ENCODE assay signal across 17 cellular contexts in the genomic region with DNA sequence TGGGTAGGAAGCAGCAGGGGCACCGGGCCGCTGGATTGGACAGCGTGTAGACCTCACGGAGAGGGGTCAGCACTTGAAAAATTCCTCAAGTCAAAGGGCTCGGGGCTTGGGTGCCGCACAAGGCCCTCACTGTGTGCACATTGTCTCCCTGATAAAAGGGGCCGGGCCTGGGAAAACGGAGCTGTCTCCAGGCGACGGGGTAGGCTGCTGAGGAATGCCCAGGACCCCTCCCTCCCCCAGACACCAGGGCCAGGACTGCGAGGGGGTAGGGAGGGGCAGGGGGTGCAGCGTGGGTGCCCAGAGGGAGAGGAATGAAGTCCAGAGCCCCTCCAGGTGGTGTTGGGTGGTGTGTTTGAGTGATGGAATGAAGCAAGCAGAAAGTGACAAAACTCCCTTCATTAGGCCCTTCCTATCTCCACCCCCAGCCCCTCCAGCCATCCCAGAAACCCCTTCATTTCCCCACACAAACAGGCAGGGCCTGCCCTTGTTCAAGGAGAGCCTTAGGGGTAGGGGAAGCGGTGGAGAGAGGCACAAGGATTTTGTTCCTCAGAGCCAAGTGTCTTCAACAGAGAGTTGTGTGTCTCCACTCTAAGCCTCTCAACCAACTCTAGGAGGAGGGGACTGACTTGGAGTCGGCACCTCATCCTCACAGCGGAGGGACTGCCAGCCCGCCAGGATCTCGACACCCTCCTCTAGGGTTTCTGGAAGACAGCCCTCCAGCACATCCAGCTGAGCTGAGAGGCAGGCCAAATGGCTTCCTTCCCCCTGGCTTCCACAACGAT.
DNase-seq lines count a peak whose midpoint lies in the region; ATAC-seq and TF ChIP-seq lines count a peak whose summit lies in the region.
"Had no signal": no experiment of that assay in that cellular context is flagged by ENCODE, and none has a peak within 500 bp of the region (broad histone marks: within the 10 kb centered on the region; RNA-seq: fewer than 3 reads in every experiment).

No MANE protein-coding gene starts in this region.

- intact Hi-C loops in breast epithelium (cut with DNase I; ENCODE audit: low total_unique reads) (loop anchor here (10.0 kb wide), 1 partner anchor 459 kb away; no protein-coding TSS in a partner anchor), left ventricle myocardium inferior (cut with micrococcal nuclease) (no loop called here), aorta (cut with DNase I) (no loop called here)

- no peak overlapping the region for H3K23ac ChIP-seq in neuronal stem cell (ENCODE audit: low read depth, low read length, poor library complexity)

- peak overlapping the region; percentile 26 for H2AFZ ChIP-seq in neuronal stem cell (ENCODE audit: low read length)

- no peak for DNase-seq in breast epithelium (ENCODE audit: low spot score in 2 of 2)
- no peak for DNase-seq in left ventricle myocardium inferior
- peak; percentile 36 for DNase-seq in neuronal stem cell (ENCODE audit: low spot score)
- no peak for DNase-seq in aorta
- DNase-seq in effector CD4-positive, alpha-beta T cell: no peak
- no peak for DNase-seq in foreskin fibroblast
- DNase-seq: activated CD8-positive, alpha-beta memory T cell treated with anti-CD3 and anti-CD28 coated beads, Interleukin-2, amount 50 U/mL, for 48 hours; BE2C; DMS153; mucosa of descending colon; NCI-H446 treated with DMSO at 0.1 percent for 48 hours; ovary; SJCRH30; stimulated activated naive CD4-positive, alpha-beta T cell treated with Interleukin-2 at 50 U/mL for 16 hours had no signal

- WGBS in neuronal stem cell (ENCODE audit: extremely low coverage in 2 of 2, insufficient read length in 2 of 2, insufficient replicate concordance in 1 of 2), 2 donors: no CpG with 5 or more reads among the region's 18 CpGs
- 59 to 67% methylated on average over 18 of the region's 18 CpGs for WGBS in aorta, 2 donors

- H4K8ac ChIP-seq in neuronal stem cell (ENCODE audit: low read depth, low read length): no peak overlapping the region

- no peaks in the 10 kb centered on the region for H3K79me1 ChIP-seq in neuronal stem cell (ENCODE audit: low read depth, low read length)

- peak overlapping the region; percentile 13 for H2AK5ac ChIP-seq in neuronal stem cell (ENCODE audit: low read depth, low read length)

- H3K27me3 ChIP-seq in breast epithelium (no peaks in the 10 kb centered on the region), left ventricle myocardium inferior (ENCODE audit: low read depth) (no peaks in the 10 kb centered on the region), neuronal stem cell (ENCODE audit: control insufficient read depth in 3 of 3, insufficient read depth in 3 of 3, low read depth in 1 of 3, low read length in 3 of 3) (no peaks in the 10 kb centered on the region), aorta (ENCODE audit: control insufficient read depth in 1 of 2, insufficient read depth in 2 of 2, low read length in 1 of 2) (no peaks in the 10 kb centered on the region)
- H3K27me3 ChIP-seq: BE2C, cardiac muscle cell, ovary, SJCRH30 had no signal

- no peak for TF ChIP-seq POLR2A in breast epithelium (IDR thresholded peaks at IDR 0.05)

- H3K4me1 ChIP-seq in breast epithelium: no peaks in the 10 kb centered on the region
- peaks cover 26% of the 10 kb centered on the region for H3K4me1 ChIP-seq in left ventricle myocardium inferior
- H3K4me1 ChIP-seq in neuronal stem cell (ENCODE audit: control insufficient read depth in 2 of 2, insufficient read depth in 1 of 2, low read depth in 1 of 2, low read length in 2 of 2): peaks cover 9 to 22% of the 10 kb centered on the region in 2 donors
- no peaks in the 10 kb centered on the region for H3K4me1 ChIP-seq in aorta (ENCODE audit: control insufficient read depth in 1 of 2, insufficient read depth in 2 of 2, low read length in 2 of 2)

- peak overlapping the region; percentile 34 for H3K18ac ChIP-seq in neuronal stem cell (ENCODE audit: low read length)

- no peak overlapping the region for H2BK120ac ChIP-seq in neuronal stem cell (ENCODE audit: low read depth, low read length)

- H3K36me3 ChIP-seq in breast epithelium (no peaks in the 10 kb centered on the region), left ventricle myocardium inferior (no peaks in the 10 kb centered on the region), neuronal stem cell (replicated peaks in 1 of 2; ENCODE audit: control insufficient read depth in 2 of 2, insufficient read depth in 2 of 2, low read length in 2 of 2) (no peaks in the 10 kb centered on the region), aorta (ENCODE audit: control insufficient read depth in 1 of 2, insufficient read depth in 2 of 2, low read length in 1 of 2) (no peaks in the 10 kb centered on the region)
- H3K36me3 ChIP-seq: BE2C, cardiac muscle cell, ovary, SJCRH30 had no signal

- peak overlapping the region; percentile 4 for H2BK5ac ChIP-seq in neuronal stem cell (ENCODE audit: low read length)

- H3K9ac ChIP-seq in neuronal stem cell (ENCODE audit: low read depth, low read length, poor library complexity): no peak overlapping the region

- no peak overlapping the region for H2BK12ac ChIP-seq in neuronal stem cell (ENCODE audit: low read length)

- H2BK15ac ChIP-seq in neuronal stem cell (ENCODE audit: low read length): no peak overlapping the region

- H3K27ac ChIP-seq in breast epithelium: peak overlapping the region; percentile 21 to 64
- peak overlapping the region; percentile 52 for H3K27ac ChIP-seq in left ventricle myocardium inferior (replicated peaks)
- H3K27ac ChIP-seq in neuronal stem cell (replicated peaks; ENCODE audit: low read length): peak overlapping the region; percentile 72
- no peak overlapping the region for H3K27ac ChIP-seq in aorta (ENCODE audit: low read depth in 1 of 2, low read length in 2 of 2)
- H3K27ac ChIP-seq: cardiac muscle cell, ovary, SJCRH30 had no signal

- H3K14ac ChIP-seq in neuronal stem cell (ENCODE audit: low read length): no peak overlapping the region

- ATAC-seq in aorta (ENCODE audit: low FRiP score): peak; percentile 51
- ATAC-seq in GM18868 (IDR thresholded peaks at IDR 0.05; ENCODE audit: unreplicated experiment): no peak
- ATAC-seq: activated naive CD4-positive, alpha-beta T cell treated with anti-CD3 and anti-CD28 coated beads, Interleukin-2, amount 50 U/mL, for 72 hours; mucosa of descending colon had no signal

- no peak overlapping the region for H3K4ac ChIP-seq in neuronal stem cell (ENCODE audit: low read length)

- H3K9me3 ChIP-seq in breast epithelium: no peaks in the 10 kb centered on the region
- H3K9me3 ChIP-seq in left ventricle myocardium inferior (replicated peaks): no peaks in the 10 kb centered on the region
- no peaks in the 10 kb centered on the region for H3K9me3 ChIP-seq in neuronal stem cell (replicated peaks in 1 of 2; ENCODE audit: control insufficient read depth in 2 of 2, insufficient read depth in 1 of 2, low read depth in 1 of 2, low read length in 2 of 2)
- H3K9me3 ChIP-seq in aorta (ENCODE audit: control insufficient read depth, low read length): no peaks in the 10 kb centered on the region
- H3K9me3 ChIP-seq: BE2C, mucosa of descending colon, ovary, SJCRH30 had no signal

- TF ChIP-seq CTCF in breast epithelium (IDR thresholded peaks at IDR 0.05) (no peak), left ventricle myocardium inferior (IDR thresholded peaks at IDR 0.05; ENCODE audit: borderline replicate concordance) (no peak), foreskin fibroblast (IDR thresholded peaks at IDR 0.05; ENCODE audit: low read depth, low read length) (no peak)

- H4K91ac ChIP-seq in neuronal stem cell (ENCODE audit: low read depth, low read length, poor library complexity): no peak overlapping the region

- no peak overlapping the region for H3K4me3 ChIP-seq in breast epithelium
- H3K4me3 ChIP-seq in left ventricle myocardium inferior: no peak overlapping the region
- no peak overlapping the region for H3K4me3 ChIP-seq in neuronal stem cell (ENCODE audit: low read length in 2 of 2)
- H3K4me3 ChIP-seq in aorta (ENCODE audit: low read length in 2 of 2): no peak overlapping the region
- no peak overlapping the region for H3K4me3 ChIP-seq in foreskin fibroblast (ENCODE audit: low read depth in 1 of 2, low read length in 2 of 2)
- H3K4me3 ChIP-seq: cardiac muscle cell, mucosa of descending colon, ovary, SJCRH30 had no signal

- H3K4me2 ChIP-seq in neuronal stem cell (ENCODE audit: insufficient read depth, low read length, poor library complexity, severe bottlenecking): no peak overlapping the region

Comparison
In these comparisons a context has a peak if more than half of its experiments do, and no peak if none do; other contexts are left out.
1. H3K27ac ChIP-seq: peak in breast epithelium (2 of 2), left ventricle myocardium inferior (single experiment) and neuronal stem cell (single experiment); none in aorta (0 of 2).